ENCODE assay signal across 1 cellular context in genomic region chr11:1933416-1934325, GRCh38.
TF ChIP-seq lines count a peak whose summit lies in the region.

No MANE protein-coding gene starts in this region.

TF ChIP-seq in WTC11, 78 proteins besides CTCF, POLR2A, EP300 and RAD21:
- no peak for TF ChIP-seq MYBL2 (CRISPR knock-in tag; IDR thresholded peaks at IDR 0.05)
- 0 out of 2 replicates have a peak, but pooled peaks have one; percentile 41 for TF ChIP-seq NR2C2 (CRISPR knock-in tag; IDR thresholded peaks at IDR 0.05)
